2 cellular contexts compared by ENCODE assay signal in genomic region chr2:222756362-222756831, GRCh38.
TF ChIP-seq lines count a peak whose summit lies in the region.

No MANE protein-coding gene starts in this region.

TF ChIP-seq in A549, 52 proteins besides CTCF, POLR2A, EP300 and RAD21:
- TF ChIP-seq SMC3 (IDR thresholded peaks at IDR 0.05) (no peak), HDAC2 (IDR thresholded peaks at IDR 0.05) (no peak), KDM5A (IDR thresholded peaks at IDR 0.05) (no peak), EHMT2 (IDR thresholded peaks at IDR 0.05; ENCODE audit: low read depth) (no peak), PHF8 (IDR thresholded peaks at IDR 0.05; ENCODE audit: borderline replicate concordance, low read depth) (no peak), ZFP36 (IDR thresholded peaks at IDR 0.05; ENCODE audit: borderline replicate concordance, partially characterized antibody) (no peak), ZNF302 (CRISPR knock-in tag; IDR thresholded peaks at IDR 0.05) (no peak), HEYL (CRISPR knock-in tag; IDR thresholded peaks at IDR 0.05) (no peak), SREBF2 (IDR thresholded peaks at IDR 0.05) (no peak), MAX (IDR thresholded peaks at IDR 0.05) (no peak), JUNB (IDR thresholded peaks at IDR 0.05) (no peak), ESRRA (IDR thresholded peaks at IDR 0.05; ENCODE audit: borderline replicate concordance, low read length) (no peak), JUN (IDR thresholded peaks at IDR 0.05) (no peak), HOXB5 (CRISPR knock-in tag; IDR thresholded peaks at IDR 0.05) (no peak), USF2 (IDR thresholded peaks at IDR 0.05) (no peak), ATOH8 (CRISPR knock-in tag; IDR thresholded peaks at IDR 0.05; ENCODE audit: low read depth) (no peak), NR3C1 (IDR thresholded peaks at IDR 0.05) (no peak), CHD4 (IDR thresholded peaks at IDR 0.05; ENCODE audit: borderline replicate concordance) (no peak)

TF ChIP-seq in HCT116, 20 proteins besides CTCF, POLR2A, EP300 and RAD21:
- TF ChIP-seq POLR2AphosphoS5 (IDR thresholded peaks at IDR 0.05; ENCODE audit: low read depth, low read length) (no peak), SP1 (IDR thresholded peaks at IDR 0.05; ENCODE audit: low read depth) (no peak), ZNF274 (IDR thresholded peaks at IDR 0.05; ENCODE audit: low read depth, low read length) (no peak)
